1 cellular context compared by ENCODE assay signal in genomic region chr11:102810943-102811528, GRCh38.
TF ChIP-seq lines count a peak whose summit lies in the region.

No MANE protein-coding gene starts in this region.

TF ChIP-seq in K562, 482 proteins besides CTCF, POLR2A, EP300 and RAD21:
- TF ChIP-seq CTBP1 (IDR thresholded peaks at IDR 0.05; ENCODE audit: borderline replicate concordance) (no peak), MAFK (IDR thresholded peaks at IDR 0.05; ENCODE audit: low read length) (no peak), THRAP3 (IDR thresholded peaks at IDR 0.05; ENCODE audit: borderline replicate concordance) (no peak), DEAF1 (CRISPR knock-in tag; IDR thresholded peaks at IDR 0.05) (no peak), SMARCE1 (IDR thresholded peaks at IDR 0.05) (no peak), TEAD1 (CRISPR knock-in tag; IDR thresholded peaks at IDR 0.05) (no peak), TGIF2 (CRISPR knock-in tag; IDR thresholded peaks at IDR 0.05) (no peak), ZNF253 (CRISPR knock-in tag; conservative IDR thresholded peaks at IDR 0.05) (no peak), MTA1 (IDR thresholded peaks at IDR 0.05; ENCODE audit: borderline replicate concordance) (no peak), ZNF232 (CRISPR knock-in tag; IDR thresholded peaks at IDR 0.05) (no peak), PHB2 (IDR thresholded peaks at IDR 0.05; ENCODE audit: low read depth) (no peak), RNF2 (IDR thresholded peaks at IDR 0.05) (no peak), PML (IDR thresholded peaks at IDR 0.05; ENCODE audit: low read length) (no peak), MECOM (CRISPR knock-in tag; IDR thresholded peaks at IDR 0.05) (no peak), ILF3 (IDR thresholded peaks at IDR 0.05; ENCODE audit: borderline replicate concordance) (no peak), NFIC (IDR thresholded peaks at IDR 0.05) (no peak)
